ENCODE assay signal across 8 cellular contexts in genomic region chr6:159969921-159970320, GRCh38. TPM values are rescaled to one million over a fixed set of nuclear protein-coding genes. Genes with fewer than 3 reads are reported as not detected.
A peak's percentile ranks its signal among the peaks of the same experiment; 100 is the strongest.
DNase-seq lines count a peak whose midpoint lies in the region; ATAC-seq lines count a peak whose summit lies in the region.

No MANE protein-coding gene starts in this region.

- no peak overlapping the region for H4K8ac ChIP-seq in neuronal stem cell (ENCODE audit: low read depth, low read length)

- H3K27me3 Mint-ChIP-seq in activated T-helper 17 cell treated with anti-CD3 and anti-CD28 coated beads, Interleukin-2, amount 50 U/mL, for 72 hours, result no peaks in the 10 kb centered on the region

- H2BK15ac ChIP-seq in neuronal stem cell (ENCODE audit: low read length), result no peak overlapping the region

- no peak overlapping the region for H4K91ac ChIP-seq in neuronal stem cell (ENCODE audit: low read depth, low read length, poor library complexity)

- H2BK5ac ChIP-seq in neuronal stem cell (ENCODE audit: low read length), result peak overlapping the region; percentile 67

- peak overlapping the region; percentile 80 for H2AFZ ChIP-seq in neuronal stem cell (ENCODE audit: low read length)

- peaks cover 12% of the 10 kb centered on the region for H3K79me1 ChIP-seq in neuronal stem cell (ENCODE audit: low read depth, low read length)

- H3K36me3 ChIP-seq in neuronal stem cell (replicated peaks in 1 of 2; ENCODE audit: control insufficient read depth in 2 of 2, insufficient read depth in 2 of 2, low read length in 2 of 2), result peaks cover 0 to 9% of the 10 kb centered on the region in 2 donors

- H3K27me3 ChIP-seq in neuronal stem cell (ENCODE audit: control insufficient read depth in 3 of 3, insufficient read depth in 3 of 3, low read depth in 1 of 3, low read length in 3 of 3), result peaks cover 0 to 19% (median 0%) of the 10 kb centered on the region in 3 experiments

- H3K4me3 ChIP-seq in neuronal stem cell (ENCODE audit: low read length in 2 of 2), result peak overlapping the region; percentile 84 to 99

- peak; percentile 74 for DNase-seq in activated effector memory CD4-positive, alpha-beta T cell treated with anti-CD3 and anti-CD28 coated beads, Interleukin-2, amount 50 U/mL, for 16 hours
- no peak for DNase-seq in activated effector memory CD4-positive, alpha-beta T cell treated with Interleukin-2 at 50 U/mL for 16 hours
- DNase-seq in NCI-H2029 (lab: John Stamatoyannopoulos, UW), result peak; percentile 64
- DNase-seq in germinal center (ENCODE audit: low spot score), result peak; percentile 32
- peak; percentile 64 for DNase-seq in neuronal stem cell (ENCODE audit: low spot score)
- DNase-seq in GM19240 (ENCODE audit: insufficient read length, low spot score), result no peak

- H3K4me2 ChIP-seq in neuronal stem cell (ENCODE audit: insufficient read depth, low read length, poor library complexity, severe bottlenecking), result peak overlapping the region; percentile 76

- H3K9me3 ChIP-seq in neuronal stem cell (replicated peaks in 1 of 2; ENCODE audit: control insufficient read depth in 2 of 2, insufficient read depth in 1 of 2, low read depth in 1 of 2, low read length in 2 of 2), result no peaks in the 10 kb centered on the region

- H3K4ac ChIP-seq in neuronal stem cell (ENCODE audit: low read length), result no peak overlapping the region

- H3K18ac ChIP-seq in neuronal stem cell (ENCODE audit: low read length), result no peak overlapping the region

- peak overlapping the region; percentile 95 for H3K27ac Mint-ChIP-seq in activated T-helper 17 cell treated with anti-CD3 and anti-CD28 coated beads, Interleukin-2, amount 50 U/mL, for 72 hours

- peaks cover 38% of the 10 kb centered on the region for H3K4me1 Mint-ChIP-seq in activated T-helper 17 cell treated with anti-CD3 and anti-CD28 coated beads, Interleukin-2, amount 50 U/mL, for 72 hours

- peaks cover 7 to 17% of the 10 kb centered on the region in 2 donors for H3K4me1 ChIP-seq in neuronal stem cell (ENCODE audit: control insufficient read depth in 2 of 2, insufficient read depth in 1 of 2, low read depth in 1 of 2, low read length in 2 of 2)

- peak; percentile 26 for ATAC-seq in HG02642 (IDR thresholded peaks at IDR 0.05; ENCODE audit: poor library complexity, unreplicated experiment)
- peak; percentile 37 for ATAC-seq in activated T-helper 17 cell treated with anti-CD3 and anti-CD28 coated beads, Interleukin-2, amount 50 U/mL, for 72 hours (replicated peaks)

- peak overlapping the region; percentile 97 for H3K4me3 Mint-ChIP-seq in activated T-helper 17 cell treated with anti-CD3 and anti-CD28 coated beads, Interleukin-2, amount 50 U/mL, for 72 hours

- no peak overlapping the region for H3K9ac ChIP-seq in neuronal stem cell (ENCODE audit: low read depth, low read length, poor library complexity)

- peaks cover 24% of the 10 kb centered on the region for H3K36me3 Mint-ChIP-seq in activated T-helper 17 cell treated with anti-CD3 and anti-CD28 coated beads, Interleukin-2, amount 50 U/mL, for 72 hours (ENCODE audit: low read depth)

- H3K27ac ChIP-seq in neuronal stem cell (replicated peaks; ENCODE audit: low read length), result no peak overlapping the region

- H2AK5ac ChIP-seq in neuronal stem cell (ENCODE audit: low read depth, low read length), result no peak overlapping the region

- no peak overlapping the region for H2BK12ac ChIP-seq in neuronal stem cell (ENCODE audit: low read length)

- H3K23ac ChIP-seq in neuronal stem cell (ENCODE audit: low read depth, low read length, poor library complexity), result no peak overlapping the region

- no peak overlapping the region for H3K14ac ChIP-seq in neuronal stem cell (ENCODE audit: low read length)

- no peaks in the 10 kb centered on the region for H3K9me3 Mint-ChIP-seq in activated T-helper 17 cell treated with anti-CD3 and anti-CD28 coated beads, Interleukin-2, amount 50 U/mL, for 72 hours

- no peak overlapping the region for H2BK120ac ChIP-seq in neuronal stem cell (ENCODE audit: low read depth, low read length)

- whole genome bisulfite sequencing in neuronal stem cell (ENCODE audit: extremely low coverage in 2 of 2, insufficient read length in 2 of 2, insufficient replicate concordance in 1 of 2), 2 donors, result no CpG with 5 or more reads among the region's 8 CpGs

RNA-seq across cellular contexts. Expression of gene IGF2R, which starts 1.0 kb away (rescaled TPM):
- total RNA-seq in activated T-helper 17 cell treated with anti-CD3 and anti-CD28 coated beads, Interleukin-2, amount 50 U/mL, for 72 hours, result 10 to 100 TPM; 68.2 to 82.2 TPM
- 14.0 TPM for polyA plus RNA-seq in neuronal stem cell (2013, experiment 1 of 2)
- 13.5 TPM for polyA plus RNA-seq in neuronal stem cell (2013, experiment 2 of 2)

Comparison
In these comparisons a context has a peak if more than half of its experiments do, and no peak if none do; other contexts are left out.
1. DNase-seq: peak in activated effector memory CD4-positive, alpha-beta T cell treated with anti-CD3 and anti-CD28 coated beads, Interleukin-2, amount 50 U/mL, for 16 hours (single experiment), NCI-H2029 (single experiment), germinal center (single experiment) and neuronal stem cell (single experiment); none in activated effector memory CD4-positive, alpha-beta T cell treated with Interleukin-2 at 50 U/mL for 16 hours (single experiment) and GM19240 (single experiment).